ENCODE assay signal across 8 cellular contexts in genomic region chr12:49098035-49098451, GRCh38. TPM values are rescaled to one million over a fixed set of nuclear protein-coding genes. Genes with fewer than 3 reads are reported as not detected.
DNase-seq lines count a peak whose midpoint lies in the region; ATAC-seq and TF ChIP-seq lines count a peak whose summit lies in the region.

No MANE protein-coding gene starts in this region.

- peaks cover 6% of the 10 kb centered on the region; the same call in 1 of the 2 replicates for H4K20me1 ChIP-seq in DND-41 (ENCODE audit: insufficient read depth, low read length)

- TF ChIP-seq CTCF in DND-41 (IDR thresholded peaks at IDR 0.05; ENCODE audit: borderline replicate concordance, extremely low read depth, low read length, poor library complexity, severe bottlenecking) = peak; percentile 91
- peak; percentile 78 for TF ChIP-seq CTCF in VCaP (conservative IDR thresholded peaks at IDR 0.05)
- TF ChIP-seq CTCF in breast epithelium (IDR thresholded peaks at IDR 0.05) = peak; percentile 61 to 70 (median 61)
- TF ChIP-seq CTCF in liver (IDR thresholded peaks at IDR 0.05; ENCODE audit: low read depth, low read length, missing input control) = peak; percentile 72

- TF ChIP-seq RAD21 in Ishikawa (IDR thresholded peaks at IDR 0.05; ENCODE audit: low read depth) = peak; percentile 71
- peak; percentile 44 to 68 for TF ChIP-seq RAD21 in liver (IDR thresholded peaks at IDR 0.05)

- no peaks in the 10 kb centered on the region for H3K79me2 ChIP-seq in DND-41 (ENCODE audit: insufficient read depth, low read length)

- H3K36me3 ChIP-seq in DND-41 (ENCODE audit: insufficient read depth, low read length) = peaks cover 55% of the 10 kb centered on the region
- peaks cover 17% of the 10 kb centered on the region for H3K36me3 ChIP-seq in breast epithelium
- H3K36me3 ChIP-seq in liver (ENCODE audit: control insufficient read depth in 4 of 4, insufficient read depth in 3 of 4, low read depth in 1 of 4, low read length in 3 of 4) = peaks cover 6 to 49% (median 41%) of the 10 kb centered on the region in 4 donors

- TF ChIP-seq EP300 in Ishikawa (IDR thresholded peaks at IDR 0.05; ENCODE audit: borderline replicate concordance) = no peak

- intact Hi-C loops in breast epithelium (cut with DNase I; ENCODE audit: low total_unique reads) = no loop called here

- no peaks in the 10 kb centered on the region for H3K4me1 ChIP-seq in DND-41 (ENCODE audit: insufficient read depth, low read length)
- H3K4me1 ChIP-seq in breast epithelium = peaks cover 8 to 12% of the 10 kb centered on the region in 2 donors
- peaks cover 0 to 10% (median 6%) of the 10 kb centered on the region in 4 donors for H3K4me1 ChIP-seq in liver (ENCODE audit: control insufficient read depth in 4 of 4, insufficient read depth in 4 of 4, low read length in 3 of 4)

- H3K9ac ChIP-seq in DND-41 (ENCODE audit: low read depth, low read length) = no peak overlapping the region
- H3K9ac ChIP-seq in liver (ENCODE audit: low read depth in 1 of 2, low read length in 2 of 2) = no peak overlapping the region

- H3K9me3 ChIP-seq in DND-41 (ENCODE audit: insufficient read depth, low read length, severe bottlenecking) (no peaks in the 10 kb centered on the region), breast epithelium (no peaks in the 10 kb centered on the region), liver (ENCODE audit: control insufficient read depth in 4 of 4, low read length in 3 of 4) (no peaks in the 10 kb centered on the region)

- no peak overlapping the region for H3K4me3 ChIP-seq in DND-41 (ENCODE audit: low read depth in 1 of 2, low read length in 2 of 2)
- no peak overlapping the region for H3K4me3 ChIP-seq in breast epithelium
- H3K4me3 ChIP-seq in liver (ENCODE audit: low read depth in 1 of 3, low read length in 3 of 3) = no peak overlapping the region

- ATAC-seq in DND-41 (ENCODE audit: insufficient read depth, low read depth) (peak; percentile 81), GM21360 (IDR thresholded peaks at IDR 0.05; ENCODE audit: unreplicated experiment) (no peak)

- no peak overlapping the region for H3K4me2 ChIP-seq in DND-41 (ENCODE audit: insufficient read depth, low read length)

- no peak overlapping the region for H2AFZ ChIP-seq in DND-41 (ENCODE audit: low read depth, low read length)

- no peak overlapping the region for H3K27ac ChIP-seq in DND-41 (ENCODE audit: low read length)
- no peak overlapping the region for H3K27ac ChIP-seq in VCaP
- H3K27ac ChIP-seq in breast epithelium = no peak overlapping the region
- H3K27ac ChIP-seq in liver (ENCODE audit: low read depth in 1 of 2, low read length in 2 of 2) = no peak overlapping the region

- no peak for TF ChIP-seq POLR2A in breast epithelium (IDR thresholded peaks at IDR 0.05)

- 75% methylated on average over 4 of the region's 4 CpGs for WGBS in liver

- H3K27me3 ChIP-seq in DND-41 (ENCODE audit: insufficient read depth, low read length, poor library complexity) (no peaks in the 10 kb centered on the region), breast epithelium (peaks cover 6 to 16% of the 10 kb centered on the region in 2 donors), liver (ENCODE audit: control insufficient read depth in 4 of 4, insufficient read depth in 4 of 4, low read length in 3 of 4) (peaks cover 0 to 2% (median 0%) of the 10 kb centered on the region in 4 donors)

- DNase-seq in DND-41 = peak; percentile 72
- DNase-seq in breast epithelium (ENCODE audit: low spot score in 2 of 2) = no peak
- peak; percentile 42 for DNase-seq in stimulated activated CD8-positive, alpha-beta memory T cell treated with anti-CD3 and anti-CD28 coated beads, Interleukin-4, amount 100 ng/mL, for 24 hours (ENCODE audit: low read depth)
- DNase-seq in kidney glomerular epithelial cell (lab: John Stamatoyannopoulos, UW) = no peak

TF ChIP-seq in Ishikawa, 13 proteins besides CTCF, POLR2A, EP300 and RAD21 (continues in another document):
- TF ChIP-seq REST (IDR thresholded peaks at IDR 0.05; ENCODE audit: low read depth) (no peak), TAF1 (IDR thresholded peaks at IDR 0.05; ENCODE audit: low read depth) (no peak), TEAD4 (IDR thresholded peaks at IDR 0.05) (no peak), CREB1 (IDR thresholded peaks at IDR 0.05; ENCODE audit: low read depth) (no peak), CEBPB (IDR thresholded peaks at IDR 0.05) (no peak), TCF12 (IDR thresholded peaks at IDR 0.05; ENCODE audit: low read depth) (no peak), EGR1 (IDR thresholded peaks at IDR 0.05) (no peak), MAX (IDR thresholded peaks at IDR 0.05) (no peak)

TF ChIP-seq in liver, 16 proteins besides CTCF, POLR2A, EP300 and RAD21:
- TF ChIP-seq FOXA1 (IDR thresholded peaks at IDR 0.05) (no peak), MAX (IDR thresholded peaks at IDR 0.05) (no peak), EGR1 (IDR thresholded peaks at IDR 0.05; ENCODE audit: low read depth in 2 of 2) (no peak), RXRA (IDR thresholded peaks at IDR 0.05) (no peak), SP1 (IDR thresholded peaks at IDR 0.05) (no peak), YY1 (IDR thresholded peaks at IDR 0.05) (no peak), HNF4A (conservative IDR thresholded peaks at IDR 0.05) (no peak), FOXA2 (IDR thresholded peaks at IDR 0.05) (no peak), REST (IDR thresholded peaks at IDR 0.05) (no peak), GABPA (IDR thresholded peaks at IDR 0.05 in 1 of 2, conservative IDR thresholded peaks at IDR 0.05 in 1 of 2) (no peak), ZBTB33 (IDR thresholded peaks at IDR 0.05) (no peak), TAF1 (conservative IDR thresholded peaks at IDR 0.05) (no peak), ATF3 (IDR thresholded peaks at IDR 0.05) (no peak), HNF4G (IDR thresholded peaks at IDR 0.05) (no peak), JUND (IDR thresholded peaks at IDR 0.05) (no peak), NR2F2 (IDR thresholded peaks at IDR 0.05) (no peak)

RNA-seq across cellular contexts. Expression of gene DHH, which starts 3.4 kb away (rescaled TPM):
- 1 to 10 TPM in 2 of 3 donors, under 1 TPM in 1; 0.29 to 1.6 (median 1.4) TPM for total RNA-seq in breast epithelium
- under 1 TPM; 0.08 to 0.09 TPM for total RNA-seq in liver
- under 1 TPM in 1 of 2 donors, not detected in 1; 0.09 TPM for polyA plus RNA-seq in liver

RNA-seq across cellular contexts. Expression of gene LMBR1L, which starts 12.6 kb away (rescaled TPM):
- total RNA-seq in breast epithelium = 10 to 100 TPM; 37.6 to 73.0 (median 58.3) TPM
- 10 to 100 TPM; 13.0 to 23.7 TPM for total RNA-seq in liver
- polyA plus RNA-seq in liver = 10 to 100 TPM in 1 of 2 donors, 1 to 10 TPM in 1; 9.3 to 10.5 TPM

RNA-seq across cellular contexts. Expression of gene RHEBL1, which starts 28.3 kb away (rescaled TPM):
- total RNA-seq in breast epithelium = 1 to 10 TPM in 1 of 3 donors, under 1 TPM in 1, not detected in 1; 0.59 to 1.3 TPM
- total RNA-seq in liver = 1 to 10 TPM in 1 of 2 donors, not detected in 1; 1.2 TPM
- polyA plus RNA-seq in liver = under 1 TPM; 0.29 to 0.36 TPM

RNA-seq across cellular contexts. Expression of gene TUBA1B, which starts 33.2 kb away (rescaled TPM):
- total RNA-seq in breast epithelium = 100 to 1,000 TPM; 329 to 646 (median 567) TPM
- total RNA-seq in liver = 1,000 to 10,000 TPM in 1 of 2 donors, 100 to 1,000 TPM in 1; 161 to 1,268 TPM
- 100 to 1,000 TPM; 125 to 325 TPM for polyA plus RNA-seq in liver

RNA-seq across cellular contexts. Expression of gene KMT2D, which starts 37.4 kb away (rescaled TPM):
- 10 to 100 TPM; 35.4 to 51.4 (median 45.9) TPM for total RNA-seq in breast epithelium
- total RNA-seq in liver = 10 to 100 TPM; 39.6 to 53.8 TPM
- polyA plus RNA-seq in liver = 10 to 100 TPM in 1 of 2 donors, 1 to 10 TPM in 1; 4.5 to 10.3 TPM

Comparison
In these comparisons a context has a peak if more than half of its experiments do, and no peak if none do; other contexts are left out.
1. DNase-seq: peak in DND-41 (single experiment) and stimulated activated CD8-positive, alpha-beta memory T cell treated with anti-CD3 and anti-CD28 coated beads, Interleukin-4, amount 100 ng/mL, for 24 hours (single experiment); none in breast epithelium (0 of 2) and kidney glomerular epithelial cell (single experiment).
2. Peak in every context shown above with its lines, with median percentiles within 50 percentile points of each other: CTCF ChIP-seq.